8 cellular contexts compared by ENCODE assay signal in the genomic region with DNA sequence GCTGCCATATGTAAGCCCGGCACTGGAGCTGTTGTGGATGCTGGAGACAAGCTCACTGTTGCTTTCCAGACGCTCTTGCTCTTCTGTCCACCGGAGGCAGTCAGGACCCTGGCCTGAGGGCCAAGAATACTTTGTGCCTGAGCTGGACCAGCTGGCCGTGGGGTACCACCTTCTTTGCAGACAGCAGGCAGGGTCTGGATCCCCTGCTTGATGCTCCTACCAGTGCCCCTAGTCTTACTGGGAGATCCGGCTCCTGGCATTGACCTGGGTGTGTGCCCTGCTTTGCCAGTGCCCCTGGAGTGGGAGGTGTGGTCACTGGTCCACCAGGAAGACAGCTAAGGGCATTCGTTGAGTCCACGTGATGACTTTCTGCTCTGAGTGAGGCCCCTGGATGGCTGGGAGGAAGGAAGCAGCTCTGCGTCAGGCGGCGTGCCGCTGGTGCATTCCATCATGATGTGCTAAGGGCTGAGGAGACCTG. TPM values are rescaled to one million over a fixed set of nuclear protein-coding genes. Genes with fewer than 3 reads are reported as not detected.
DNase-seq lines count a peak whose midpoint lies in the region; ATAC-seq, FAIRE-seq and TF ChIP-seq lines count a peak whose summit lies in the region.

No MANE protein-coding gene starts in this region.

- intact Hi-C loops in activated CD4-positive, alpha-beta memory T cell treated with anti-CD3 and anti-CD28 coated beads for 36 hours (cut with micrococcal nuclease) = loop anchor here (1.0 to 5.0 kb wide), 3 partner anchors 13 to 601 kb away; a partner anchor contains a TSS
- intact Hi-C loops in left lung (cut with DNase I) = no loop called here

- TF ChIP-seq RAD21 in A549 (conservative IDR thresholded peaks at IDR 0.05 in 1 of 2, IDR thresholded peaks at IDR 0.05 in 1 of 2) = no peak; a peak in 1 of 5 replicates

- no peak overlapping the region for H3K4me3 Mint-ChIP-seq in activated CD4-positive, alpha-beta memory T cell treated with anti-CD3 and anti-CD28 coated beads for 36 hours

- no peak for FAIRE-seq in A549 (lab: Jason Lieb, UNC)

- H3K27ac ChIP-seq in A549 (peak overlapping the region in 1 of 2 experiments; percentile 20; a peak in 2 of 6 replicates), left lung (peak overlapping the region; percentile 77 to 94)

- no peak for TF ChIP-seq EP300 in A549 (IDR thresholded peaks at IDR 0.05)

- peak; percentile 14; the same call in 1 of the 3 replicates for TF ChIP-seq CTCF in A549 (IDR thresholded peaks at IDR 0.05)
- peak; percentile 58 for TF ChIP-seq CTCF in GM12873 (IDR thresholded peaks at IDR 0.05; ENCODE audit: insufficient read depth, low read depth, low read length, missing control alignments)
- no peak for TF ChIP-seq CTCF in left lung (IDR thresholded peaks at IDR 0.05)

- DNase-seq in A549 (ENCODE audit: low read depth in 1 of 2, low spot score in 1 of 2) = peak in 1 of 2 experiments; percentile 44
- DNase-seq in activated CD4-positive, alpha-beta memory T cell treated with anti-CD3 and anti-CD28 coated beads for 36 hours = no peak
- no peak for DNase-seq in left lung
- DNase-seq in H7 = no peak
- no peak for DNase-seq in NCI-H128 (lab: John Stamatoyannopoulos, UW; ENCODE audit: unreplicated experiment)
- DNase-seq in activated CD8-positive, alpha-beta memory T cell treated with anti-CD3 and anti-CD28 coated beads for 24 hours = no peak

- TF ChIP-seq POLR2A in A549 (IDR thresholded peaks at IDR 0.05; ENCODE audit: low read length) = 0 out of 2 replicates have a peak, but pooled peaks have one; percentile 10

- CTCF ChIA-PET in A549 (lab: Yijun Ruan, JAX) = interaction anchor here (0.7 to 6.0 kb wide), 4 partner anchors 13 to 74 kb away, joined by 3 to 63 read pairs (median 32); no protein-coding TSS in a partner anchor
- CTCF ChIA-PET in activated CD4-positive, alpha-beta memory T cell treated with anti-CD3 and anti-CD28 coated beads for 36 hours (lab: Charles Lee) = interaction anchor here (1.1 to 9.1 kb wide), 4 partner anchors 9 to 89 kb away, joined by 3 to 99 read pairs (median 16); no protein-coding TSS in a partner anchor

- peaks cover 45% of the 10 kb centered on the region for H3K4me1 Mint-ChIP-seq in activated CD4-positive, alpha-beta memory T cell treated with anti-CD3 and anti-CD28 coated beads for 36 hours (ENCODE audit: low read depth)

- WGBS in A549 (ENCODE audit: missing lambda C conversion rate) = 94% methylated on average over 10 of the region's 11 CpGs

- no peak overlapping the region for H3K4me2 ChIP-seq in A549

- peak overlapping the region; percentile 38 for H3K27ac Mint-ChIP-seq in activated CD4-positive, alpha-beta memory T cell treated with anti-CD3 and anti-CD28 coated beads for 36 hours

- no peaks in the 10 kb centered on the region for H3K9me3 Mint-ChIP-seq in activated CD4-positive, alpha-beta memory T cell treated with anti-CD3 and anti-CD28 coated beads for 36 hours

- ATAC-seq in A549 (peak; percentile 27 to 64; a peak in 3 of 6 replicates), left lung (no peak), GM21717 (IDR thresholded peaks at IDR 0.05; ENCODE audit: unreplicated experiment) (no peak)

- H3K9me3 ChIP-seq in A549 (no peaks in the 10 kb centered on the region), left lung (no peaks in the 10 kb centered on the region)

- POLR2A ChIA-PET in A549 (lab: Yijun Ruan, JAX) = interaction anchor here (1.5 kb wide), 1 partner anchor 17 kb away, joined by 3 read pairs; no protein-coding TSS in a partner anchor
- POLR2A ChIA-PET in activated CD4-positive, alpha-beta memory T cell treated with anti-CD3 and anti-CD28 coated beads for 36 hours (lab: Charles Lee) = interaction anchor here (0.6 to 9.1 kb wide), 4 partner anchors 11 to 46 kb away, joined by 3 to 169 read pairs (median 10); no protein-coding TSS in a partner anchor

- no peaks in the 10 kb centered on the region for H3K36me3 Mint-ChIP-seq in activated CD4-positive, alpha-beta memory T cell treated with anti-CD3 and anti-CD28 coated beads for 36 hours

- H3K4me1 ChIP-seq in A549 (peaks cover 28% of the 10 kb centered on the region), left lung (peaks cover 26 to 68% of the 10 kb centered on the region in 2 donors)

- no peaks in the 10 kb centered on the region for H3K27me3 Mint-ChIP-seq in activated CD4-positive, alpha-beta memory T cell treated with anti-CD3 and anti-CD28 coated beads for 36 hours

- no peak overlapping the region for H3K4me3 ChIP-seq in A549
- H3K4me3 ChIP-seq in left lung = no peak overlapping the region
- no peak overlapping the region for H3K4me3 ChIP-seq in H7 (ENCODE audit: insufficient read depth, low read depth, low read length)

- H3K27me3 ChIP-seq in left lung (no peaks in the 10 kb centered on the region), H7 (ENCODE audit: control insufficient read depth, insufficient read depth, low read length) (no peaks in the 10 kb centered on the region)

- H3K36me3 ChIP-seq in left lung = no peaks in the 10 kb centered on the region
- no peaks in the 10 kb centered on the region for H3K36me3 ChIP-seq in H7 (replicated peaks; ENCODE audit: control insufficient read depth, insufficient read depth, low read length)

TF ChIP-seq in A549, 52 proteins besides CTCF, POLR2A, EP300 and RAD21:
- TF ChIP-seq KDM1A (IDR thresholded peaks at IDR 0.05; ENCODE audit: low read depth) = no peak
- TF ChIP-seq HEYL (CRISPR knock-in tag; IDR thresholded peaks at IDR 0.05) = no peak
- no peak for TF ChIP-seq ZNF302 (CRISPR knock-in tag; IDR thresholded peaks at IDR 0.05)
- TF ChIP-seq HOXB13 (CRISPR knock-in tag; IDR thresholded peaks at IDR 0.05; ENCODE audit: low read depth) = no peak
- TF ChIP-seq MAFK (IDR thresholded peaks at IDR 0.05; ENCODE audit: partially characterized antibody) = no peak
- TF ChIP-seq RARB (CRISPR knock-in tag; IDR thresholded peaks at IDR 0.05) = no peak
- no peak for TF ChIP-seq BHLHE40 (IDR thresholded peaks at IDR 0.05; ENCODE audit: low read depth, low read length)
- no peak for TF ChIP-seq FOSL2 (IDR thresholded peaks at IDR 0.05)
- TF ChIP-seq FOSL2 (CRISPR knock-in tag; IDR thresholded peaks at IDR 0.05) = no peak
- no peak for TF ChIP-seq GATA3 (IDR thresholded peaks at IDR 0.05; ENCODE audit: borderline replicate concordance)
- no peak for TF ChIP-seq CBX8 (IDR thresholded peaks at IDR 0.05)
- TF ChIP-seq HOXB5 (CRISPR knock-in tag; IDR thresholded peaks at IDR 0.05) = no peak

RNA-seq across cellular contexts. Expression of a gene that starts 59.3 kb away (rescaled TPM):
- polyA plus RNA-seq in A549 (2011; rRNA removed) = 78.3 and 93.0 TPM in 2 replicates
- 31.6 and 34.0 TPM in 2 replicates for polyA plus RNA-seq in A549 (2012; cell fraction: cytosol; rRNA removed)
- 22.1 and 32.2 TPM in 2 replicates for polyA plus RNA-seq in A549 (2012; cell fraction: nucleus; rRNA removed)
- 69.1 to 75.6 TPM (median 74.7 TPM) in 3 replicates for polyA plus RNA-seq in A549 (2017; fragmentation: RNase III; extraction: RNeasy Plus Mini Kit Qiagen cat#74134 plus additional on column Dnase treatment)
- 41.9 and 43.6 TPM in 2 replicates for polyA minus RNA-seq in A549 (2011; rRNA and poly(A)+ RNA removed)
- total RNA-seq in activated CD4-positive, alpha-beta memory T cell treated with anti-CD3 and anti-CD28 coated beads for 36 hours = 100 to 1,000 TPM; 238 to 240 TPM
- 100 to 1,000 TPM; 123 to 160 TPM for total RNA-seq in left lung
- total RNA-seq in H7 (2014; rRNA removed; shearing (Covaris generic)) = 49.9 and 101 TPM in 2 replicates

Comparison
In these comparisons a context has a peak if more than half of its experiments do, and no peak if none do; other contexts are left out.
1. ATAC-seq: peak in A549 (2 of 2); none in left lung (single experiment) and GM21717 (single experiment).
2. CTCF ChIP-seq: peak in A549 (single experiment) and GM12873 (single experiment); none in left lung (0 of 2).